ENCODE assay signal across 8 cellular contexts in genomic region chr3:119294402-119294888, GRCh38. TPM values are rescaled to one million over a fixed set of nuclear protein-coding genes. Genes with fewer than 3 reads are reported as not detected.
DNase-seq lines count a peak whose midpoint lies in the region; ATAC-seq and TF ChIP-seq lines count a peak whose summit lies in the region.

No MANE protein-coding gene starts in this region.

- H3K9me3 ChIP-seq in ectodermal cell (ENCODE audit: control insufficient read depth, low read length) (no peaks in the 10 kb centered on the region), mucosa of descending colon (no peaks in the 10 kb centered on the region)

- DNase-seq in GM03348 (ENCODE audit: low spot score) (peak; percentile 61), mucosa of descending colon (peak; percentile 71 to 83 (median 73)), NCI-H2081 treated with DMSO at 0.1 percent for 48 hours (lab: John Stamatoyannopoulos, UW) (no peak)
- no peak for DNase-seq in Jurkat, Clone E6-1 (ENCODE audit: low read depth, low spot score)
- peak; percentile 77 for DNase-seq in activated CD4-positive, alpha-beta T cell treated with anti-CD3 and anti-CD28 coated beads for 36 hours
- peak; percentile 50 to 61 for DNase-seq in stimulated activated CD8-positive, alpha-beta memory T cell treated with anti-CD3 and anti-CD28 coated beads, Interleukin-7, amount 100 ng/mL, for 4 hours (ENCODE audit: low read depth in 2 of 2)

- no peaks in the 10 kb centered on the region for H3K9me3 Mint-ChIP-seq in activated CD4-positive, alpha-beta T cell treated with anti-CD3 and anti-CD28 coated beads for 36 hours (ENCODE audit: low read depth)

- POLR2A ChIA-PET in activated CD4-positive, alpha-beta T cell treated with anti-CD3 and anti-CD28 coated beads for 36 hours (lab: Charles Lee), result interaction anchor here (1.1 to 2.0 kb wide), 3 partner anchors 28 to 204 kb away, joined by 3 to 18 read pairs (median 3); partner anchors contain the start of gene TIMMDC1

- no peak for TF ChIP-seq CTCF in mucosa of descending colon (IDR thresholded peaks at IDR 0.05)

- H3K4me1 ChIP-seq in ectodermal cell (ENCODE audit: control insufficient read depth, insufficient read depth, low read length) (peaks cover 6% of the 10 kb centered on the region), mucosa of descending colon (ENCODE audit: low read depth) (no peaks in the 10 kb centered on the region)

- peaks cover 50% of the 10 kb centered on the region for H3K4me1 Mint-ChIP-seq in activated CD4-positive, alpha-beta T cell treated with anti-CD3 and anti-CD28 coated beads for 36 hours

- H3K4me3 ChIP-seq in Jurkat, Clone E6-1 (ENCODE audit: low read length), result peak overlapping the region; percentile 60
- H3K4me3 ChIP-seq in ectodermal cell (ENCODE audit: insufficient read depth, low read depth, low read length) (peak overlapping the region; percentile 42), mucosa of descending colon (peak overlapping the region; percentile 30)

- H3K27me3 ChIP-seq in ectodermal cell (ENCODE audit: control insufficient read depth, insufficient read depth, low read length, poor library complexity, severe bottlenecking), result peaks cover 56% of the 10 kb centered on the region

- 0 to 1% methylated on average over 43 of the region's 43 CpGs for WGBS in ectodermal cell, 2 experiments

- intact Hi-C loops in activated CD4-positive, alpha-beta T cell treated with anti-CD3 and anti-CD28 coated beads for 36 hours (cut with DNase I, micrococcal nuclease), result loop anchor here (1.0 to 10.0 kb wide), 17 partner anchors 29 to 1050 kb away; partner anchors contain the start of genes B4GALT4 (in 2 of the 2), COX17 (in 2 of the 2), TIMMDC1 (in 2 of the 2) and TMEM39A (in 2 of the 2)
- intact Hi-C loops in mucosa of descending colon (cut with DNase I, micrococcal nuclease), result no loop called here

- H3K27me3 Mint-ChIP-seq in activated CD4-positive, alpha-beta T cell treated with anti-CD3 and anti-CD28 coated beads for 36 hours, result no peaks in the 10 kb centered on the region

- peak; percentile 61 for ATAC-seq in GM21619 (IDR thresholded peaks at IDR 0.05; ENCODE audit: unreplicated experiment)
- ATAC-seq in activated CD4-positive, alpha-beta T cell treated with anti-CD3 and anti-CD28 coated beads for 36 hours, result peak; percentile 54
- ATAC-seq in mucosa of descending colon, result peak; percentile 88

- peak overlapping the region; percentile 93 for H3K27ac Mint-ChIP-seq in activated CD4-positive, alpha-beta T cell treated with anti-CD3 and anti-CD28 coated beads for 36 hours

- H3K36me3 ChIP-seq in ectodermal cell (ENCODE audit: control insufficient read depth, insufficient read depth, low read length) (no peaks in the 10 kb centered on the region), mucosa of descending colon (ENCODE audit: low read depth) (no peaks in the 10 kb centered on the region)

- peaks cover 10% of the 10 kb centered on the region for H3K36me3 Mint-ChIP-seq in activated CD4-positive, alpha-beta T cell treated with anti-CD3 and anti-CD28 coated beads for 36 hours (ENCODE audit: low read depth)

- H3K4me3 Mint-ChIP-seq in activated CD4-positive, alpha-beta T cell treated with anti-CD3 and anti-CD28 coated beads for 36 hours, result peak overlapping the region; percentile 82

- CTCF ChIA-PET in activated CD4-positive, alpha-beta T cell treated with anti-CD3 and anti-CD28 coated beads for 36 hours (lab: Charles Lee), result interaction anchor here (0.8 to 2.8 kb wide), 4 partner anchors 23 to 383 kb away, joined by 3 to 12 read pairs (median 4); partner anchors contain the start of genes B4GALT4 and COX17

- no peak overlapping the region for H3K27ac ChIP-seq in ectodermal cell (ENCODE audit: insufficient read depth, low read depth, low read length, poor library complexity, severe bottlenecking)

RNA-seq across cellular contexts. Expression of gene ARHGAP31, which starts 0.3 kb away (rescaled TPM):
- 1.7 TPM for polyA plus RNA-seq in Jurkat, Clone E6-1 (2012; ENCODE audit: insufficient read depth, insufficient read length)
- total RNA-seq in activated CD4-positive, alpha-beta T cell treated with anti-CD3 and anti-CD28 coated beads for 36 hours, result 1 to 10 TPM; 9.2 to 9.6 TPM
- polyA plus RNA-seq in ectodermal cell (2013, experiment 1 of 4), result 0.65 TPM
- polyA plus RNA-seq in ectodermal cell (2013, experiment 2 of 4), result 0.66 TPM
- 0.64 TPM for polyA plus RNA-seq in ectodermal cell (2013, experiment 3 of 4)
- 0.65 TPM for polyA plus RNA-seq in ectodermal cell (2013, experiment 4 of 4)
- 10 to 100 TPM in 2 of 3 donors, 1 to 10 TPM in 1; 7.7 to 25.8 (median 11.8) TPM for total RNA-seq in mucosa of descending colon

RNA-seq across cellular contexts. Expression of gene B4GALT4, which starts 53.8 kb away (rescaled TPM):
- 8.5 TPM for polyA plus RNA-seq in Jurkat, Clone E6-1 (2012; ENCODE audit: insufficient read depth, insufficient read length)
- total RNA-seq in activated CD4-positive, alpha-beta T cell treated with anti-CD3 and anti-CD28 coated beads for 36 hours, result 10 to 100 TPM; 16.6 to 16.7 TPM
- 29.8 TPM for polyA plus RNA-seq in ectodermal cell (2013, experiment 1 of 4)
- polyA plus RNA-seq in ectodermal cell (2013, experiment 2 of 4), result 32.1 TPM
- polyA plus RNA-seq in ectodermal cell (2013, experiment 3 of 4), result 25.3 TPM
- polyA plus RNA-seq in ectodermal cell (2013, experiment 4 of 4), result 29.2 TPM
- total RNA-seq in mucosa of descending colon, result 10 to 100 TPM; 35.0 to 73.9 (median 58.9) TPM

Comparison
In these comparisons a context has a peak if more than half of its experiments do, and no peak if none do; other contexts are left out.
1. DNase-seq: peak in GM03348 (single experiment), activated CD4-positive, alpha-beta T cell treated with anti-CD3 and anti-CD28 coated beads for 36 hours (single experiment), mucosa of descending colon (3 of 3) and stimulated activated CD8-positive, alpha-beta memory T cell treated with anti-CD3 and anti-CD28 coated beads, Interleukin-7, amount 100 ng/mL, for 4 hours (2 of 2); none in Jurkat, Clone E6-1 (single experiment) and NCI-H2081 treated with DMSO at 0.1 percent for 48 hours (single experiment).
2. intact Hi-C loops: an anchor here in activated CD4-positive, alpha-beta T cell treated with anti-CD3 and anti-CD28 coated beads for 36 hours (1.0 to 10.0 kb wide); none called in mucosa of descending colon.
3. Peak in every context shown above with its lines, with median percentiles within 50 percentile points of each other: ATAC-seq and H3K4me3 ChIP-seq.